ENCODE assay signal across 1 cellular context in genomic region chr16:3348547-3349167, GRCh38.
A peak's percentile ranks its signal among the peaks of the same experiment; 100 is the strongest.
TF ChIP-seq lines count a peak whose summit lies in the region.

No MANE protein-coding gene starts in this region.

TF ChIP-seq in K562, 482 proteins besides CTCF, POLR2A, EP300 and RAD21 (continued from another document and continues in another):
- TF ChIP-seq MGA (IDR thresholded peaks at IDR 0.05), result no peak; the same call in 1 of the 2 replicates
- peak; percentile 99 for TF ChIP-seq MEF2D (tag; conservative IDR thresholded peaks at IDR 0.05; ENCODE audit: low read depth)
- no peak for TF ChIP-seq KDM4B (IDR thresholded peaks at IDR 0.05; ENCODE audit: borderline replicate concordance in 2 of 2, low read depth in 1 of 2)
- TF ChIP-seq C11orf30 (IDR thresholded peaks at IDR 0.05; ENCODE audit: low read depth), result no peak
- no peak for TF ChIP-seq KLF10 (CRISPR knock-in tag; IDR thresholded peaks at IDR 0.05)
- no peak for TF ChIP-seq ZNF398 (CRISPR knock-in tag; IDR thresholded peaks at IDR 0.05)
- TF ChIP-seq KDM2B (CRISPR knock-in tag; IDR thresholded peaks at IDR 0.05), result no peak
- TF ChIP-seq NEUROD1 (IDR thresholded peaks at IDR 0.05; ENCODE audit: borderline replicate concordance, low read depth, low read length, partially characterized antibody), result no peak
- no peak for TF ChIP-seq ZNF316 (IDR thresholded peaks at IDR 0.05)
- no peak for TF ChIP-seq CTCFL (IDR thresholded peaks at IDR 0.05; ENCODE audit: borderline replicate concordance, insufficient read depth, low read depth, low read length, poor library complexity, severe bottlenecking)
- TF ChIP-seq NCOA6 (IDR thresholded peaks at IDR 0.05), result no peak
- 0 out of 4 replicates have a peak, but pooled peaks of 1 of the 2 experiments have one; percentile 26 for TF ChIP-seq MAZ (CRISPR knock-in tag; conservative IDR thresholded peaks at IDR 0.05 in 1 of 2, IDR thresholded peaks at IDR 0.05 in 1 of 2)
- peak; percentile 70; the same call in 1 of the 2 replicates for TF ChIP-seq ARID3A (IDR thresholded peaks at IDR 0.05; ENCODE audit: borderline replicate concordance, low read depth, low read length)
- no peak for TF ChIP-seq NFE2L1 (tag; IDR thresholded peaks at IDR 0.05; ENCODE audit: borderline replicate concordance, low read depth)
- no peak for TF ChIP-seq EP400 (IDR thresholded peaks at IDR 0.05)
- TF ChIP-seq ZNF24 (IDR thresholded peaks at IDR 0.05), result no peak
- TF ChIP-seq HNRNPUL1 (IDR thresholded peaks at IDR 0.05; ENCODE audit: low read length), result no peak
- TF ChIP-seq FOXJ2 (tag; IDR thresholded peaks at IDR 0.05), result no peak
- no peak for TF ChIP-seq ZBTB34 (CRISPR knock-in tag; IDR thresholded peaks at IDR 0.05)
- TF ChIP-seq ZFP36 (IDR thresholded peaks at IDR 0.05; ENCODE audit: low read depth, low read length, partially characterized antibody), result no peak
- no peak for TF ChIP-seq ZNF707 (CRISPR knock-in tag; conservative IDR thresholded peaks at IDR 0.05)
- TF ChIP-seq SOX6 (IDR thresholded peaks at IDR 0.05), result peak; percentile 97
- TF ChIP-seq, protein P1, sequence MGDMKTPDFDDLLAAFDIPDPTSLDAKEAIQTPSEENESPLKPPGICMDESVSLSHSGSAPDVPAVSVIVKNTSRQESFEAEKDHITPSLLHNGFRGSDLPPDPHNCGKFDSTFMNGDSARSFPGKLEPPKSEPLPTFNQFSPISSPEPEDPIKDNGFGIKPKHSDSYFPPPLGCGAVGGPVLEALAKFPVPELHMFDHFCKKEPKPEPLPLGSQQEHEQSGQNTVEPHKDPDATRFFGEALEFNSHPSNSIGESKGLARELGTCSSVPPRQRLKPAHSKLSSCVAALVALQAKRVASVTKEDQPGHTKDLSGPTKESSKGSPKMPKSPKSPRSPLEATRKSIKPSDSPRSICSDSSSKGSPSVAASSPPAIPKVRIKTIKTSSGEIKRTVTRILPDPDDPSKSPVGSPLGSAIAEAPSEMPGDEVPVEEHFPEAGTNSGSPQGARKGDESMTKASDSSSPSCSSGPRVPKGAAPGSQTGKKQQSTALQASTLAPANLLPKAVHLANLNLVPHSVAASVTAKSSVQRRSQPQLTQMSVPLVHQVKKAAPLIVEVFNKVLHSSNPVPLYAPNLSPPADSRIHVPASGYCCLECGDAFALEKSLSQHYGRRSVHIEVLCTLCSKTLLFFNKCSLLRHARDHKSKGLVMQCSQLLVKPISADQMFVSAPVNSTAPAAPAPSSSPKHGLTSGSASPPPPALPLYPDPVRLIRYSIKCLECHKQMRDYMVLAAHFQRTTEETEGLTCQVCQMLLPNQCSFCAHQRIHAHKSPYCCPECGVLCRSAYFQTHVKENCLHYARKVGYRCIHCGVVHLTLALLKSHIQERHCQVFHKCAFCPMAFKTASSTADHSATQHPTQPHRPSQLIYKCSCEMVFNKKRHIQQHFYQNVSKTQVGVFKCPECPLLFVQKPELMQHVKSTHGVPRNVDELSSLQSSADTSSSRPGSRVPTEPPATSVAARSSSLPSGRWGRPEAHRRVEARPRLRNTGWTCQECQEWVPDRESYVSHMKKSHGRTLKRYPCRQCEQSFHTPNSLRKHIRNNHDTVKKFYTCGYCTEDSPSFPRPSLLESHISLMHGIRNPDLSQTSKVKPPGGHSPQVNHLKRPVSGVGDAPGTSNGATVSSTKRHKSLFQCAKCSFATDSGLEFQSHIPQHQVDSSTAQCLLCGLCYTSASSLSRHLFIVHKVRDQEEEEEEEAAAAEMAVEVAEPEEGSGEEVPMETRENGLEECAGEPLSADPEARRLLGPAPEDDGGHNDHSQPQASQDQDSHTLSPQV (IDR thresholded peaks at IDR 0.05), result no peak
- peak; percentile 52; the same call in 1 of the 2 replicates for TF ChIP-seq MYNN (IDR thresholded peaks at IDR 0.05)
- TF ChIP-seq MYNN (CRISPR knock-in tag; IDR thresholded peaks at IDR 0.05), result no peak
- TF ChIP-seq GATAD2A (IDR thresholded peaks at IDR 0.05), result no peak
- TF ChIP-seq POLR2AphosphoS2 (IDR thresholded peaks at IDR 0.05; ENCODE audit: low read length), result no peak
- TF ChIP-seq ZNF232 (CRISPR knock-in tag; IDR thresholded peaks at IDR 0.05), result no peak
- 0 out of 2 replicates have a peak, but pooled peaks have one; percentile 22 for TF ChIP-seq DDX20 (tag; IDR thresholded peaks at IDR 0.05; ENCODE audit: low read depth)
- no peak for TF ChIP-seq XRCC3 (IDR thresholded peaks at IDR 0.05)
- TF ChIP-seq ILF3 (IDR thresholded peaks at IDR 0.05; ENCODE audit: borderline replicate concordance), result no peak
- TF ChIP-seq L3MBTL2 (IDR thresholded peaks at IDR 0.05), result peak; percentile 53; the same call in 1 of the 2 replicates
- no peak for TF ChIP-seq U2AF2 (optimal IDR thresholded peaks at IDR 0.05; ENCODE audit: low read depth, low read length)
